15 cellular contexts compared by ENCODE assay signal in the genomic region with DNA sequence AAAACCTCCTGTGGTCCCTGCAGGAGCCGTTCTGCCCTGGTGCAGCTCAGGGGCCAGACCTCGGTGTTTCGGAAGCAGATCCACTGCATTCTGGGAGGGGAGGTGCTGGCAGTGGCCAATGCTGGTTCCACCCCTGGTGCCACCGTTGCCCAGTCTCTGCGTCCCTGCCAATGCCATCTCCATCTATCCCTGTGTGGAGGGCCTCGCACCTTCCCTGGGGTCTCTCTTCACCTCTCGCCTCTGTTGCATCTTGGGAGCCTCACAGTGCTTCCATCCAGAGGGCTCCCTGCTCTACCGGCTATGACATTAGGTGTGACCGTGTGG. TPM values are rescaled to one million over a fixed set of nuclear protein-coding genes. Genes with fewer than 3 reads are reported as not detected.
DNase-seq lines count a peak whose midpoint lies in the region; ATAC-seq, FAIRE-seq and TF ChIP-seq lines count a peak whose summit lies in the region.
"Had no signal": no experiment of that assay in that cellular context is flagged by ENCODE, and none has a peak within 500 bp of the region (broad histone marks: within the 10 kb centered on the region; RNA-seq: fewer than 3 reads in every experiment).

No MANE protein-coding gene starts in this region.

- H3K27ac ChIP-seq in HepG2 (ENCODE audit: extremely low read length, insufficient read depth, low read length) (no peak overlapping the region), right lobe of liver (no peak overlapping the region), esophagus (ENCODE audit: low read depth in 2 of 2, low read length in 1 of 2) (peak overlapping the region; percentile 82 to 88), aorta (ENCODE audit: low read depth in 1 of 2, low read length in 2 of 2) (peak overlapping the region; percentile 4 to 76)

- no peak overlapping the region for H3K4me3 Mint-ChIP-seq in neural crest cell
- H3K4me3 Mint-ChIP-seq: activated B cell treated with CpG ODN at 0.5 μM for 24 hours; activated naive CD8-positive, alpha-beta T cell; dendritic cell treated with granulocyte-macrophage colony-stimulating factor and Interleukin-4, amounts not matched to agents 40 ng/mL and 50 ng/mL, for 4 days; natural killer cell treated with Interleukin-12 subunit alpha and Interleukin-12 subunit beta and Interleukin-15 and Interleukin-18, amount 100 ng/mL, for 72 hours had no signal

- POLR2A ChIA-PET in HepG2 (lab: Yijun Ruan, JAX) = no interaction called here

- peaks cover 46% of the 10 kb centered on the region for H3K4me1 Mint-ChIP-seq in neural crest cell
- H3K4me1 Mint-ChIP-seq: activated B cell treated with CpG ODN at 0.5 μM for 24 hours had no signal

- H3K9me3 Mint-ChIP-seq in neural crest cell = no peaks in the 10 kb centered on the region
- H3K9me3 Mint-ChIP-seq: activated B cell treated with CpG ODN at 0.5 μM for 24 hours; dendritic cell treated with granulocyte-macrophage colony-stimulating factor and Interleukin-4, amounts not matched to agents 40 ng/mL and 50 ng/mL, for 4 days; natural killer cell treated with Interleukin-12 subunit alpha and Interleukin-12 subunit beta and Interleukin-15 and Interleukin-18, amount 100 ng/mL, for 72 hours had no signal

- TF ChIP-seq POLR2A in HepG2 (IDR thresholded peaks at IDR 0.05; ENCODE audit: insufficient read depth in 1 of 2, low read depth in 2 of 2, low read length in 2 of 2) (no peak), right lobe of liver (IDR thresholded peaks at IDR 0.05) (no peak)

- H4K20me1 ChIP-seq in HepG2 (ENCODE audit: insufficient read depth, low read length) = no peaks in the 10 kb centered on the region

- peak overlapping the region; percentile 76 for H3K4me2 ChIP-seq in HepG2 (ENCODE audit: low read depth, low read length)

- no peaks in the 10 kb centered on the region for H3K79me2 ChIP-seq in HepG2 (ENCODE audit: insufficient read depth, low read length)

- in situ Hi-C loops in HepG2 (cut with HindIII; ENCODE audit: extremely low pct_ligation_motif_present, low pct_unique_long_range_greater_than_20kb) = no loop called here

- peak overlapping the region; percentile 75 for H3K27ac Mint-ChIP-seq in neural crest cell (ENCODE audit: unreplicated experiment)
- H3K27ac Mint-ChIP-seq: activated B cell treated with CpG ODN at 0.5 μM for 24 hours; activated naive CD8-positive, alpha-beta T cell; dendritic cell treated with granulocyte-macrophage colony-stimulating factor and Interleukin-4, amounts not matched to agents 40 ng/mL and 50 ng/mL, for 4 days; natural killer cell treated with Interleukin-12 subunit alpha and Interleukin-12 subunit beta and Interleukin-15 and Interleukin-18, amount 100 ng/mL, for 72 hours had no signal

- H3K36me3 Mint-ChIP-seq in neural crest cell (ENCODE audit: low read depth) = no peaks in the 10 kb centered on the region
- H3K36me3 Mint-ChIP-seq: activated naive CD8-positive, alpha-beta T cell; natural killer cell treated with Interleukin-12 subunit alpha and Interleukin-12 subunit beta and Interleukin-15 and Interleukin-18, amount 100 ng/mL, for 72 hours had no signal

- no peaks in the 10 kb centered on the region for H3K27me3 Mint-ChIP-seq in neural crest cell (ENCODE audit: low read depth)
- H3K27me3 Mint-ChIP-seq: activated naive CD8-positive, alpha-beta T cell; natural killer cell treated with Interleukin-12 subunit alpha and Interleukin-12 subunit beta and Interleukin-15 and Interleukin-18, amount 100 ng/mL, for 72 hours had no signal

- H3K36me3 ChIP-seq in HepG2 (replicated peaks in 1 of 2; ENCODE audit: control insufficient read depth in 1 of 2, insufficient read depth in 2 of 2, low read length in 2 of 2) (no peaks in the 10 kb centered on the region), right lobe of liver (no peaks in the 10 kb centered on the region), esophagus (ENCODE audit: control insufficient read depth in 2 of 2, insufficient read depth in 2 of 2, low read length in 1 of 2) (no peaks in the 10 kb centered on the region), aorta (ENCODE audit: control insufficient read depth in 1 of 2, insufficient read depth in 2 of 2, low read length in 1 of 2) (no peaks in the 10 kb centered on the region)
- H3K36me3 ChIP-seq: tibial nerve had no signal

- TF ChIP-seq RAD21 in HepG2 (CRISPR knock-in tag; IDR thresholded peaks at IDR 0.05) = no peak

- DNase-seq in HepG2 (ENCODE audit: low spot score) = no peak
- DNase-seq in right lobe of liver = no peak
- no peak for DNase-seq in neural crest cell (ENCODE audit: low read depth, low spot score)
- no peak for DNase-seq in aorta
- no peak for DNase-seq in activated T-cell treated with anti-CD3 and anti-CD28 coated beads, Interleukin-2, amount 50 U/mL, for 48 hours
- no peak for DNase-seq in germinal center (ENCODE audit: low spot score)
- DNase-seq: activated B cell treated with CpG ODN at 0.5 μM for 24 hours, foreskin melanocyte, NCI-H1694 had no signal

- H3K9ac ChIP-seq in HepG2 (ENCODE audit: insufficient read depth, low read depth, low read length) = no peak overlapping the region

- no TSS peak for BruUV-seq in HepG2 (replicated peaks; lab: Mats Ljungman, UMichigan)

- TF ChIP-seq EP300 in HepG2 (IDR thresholded peaks at IDR 0.05; ENCODE audit: low read depth in 2 of 2, low read length in 2 of 2) (no peak), HepG2 (CRISPR knock-in tag; IDR thresholded peaks at IDR 0.05; ENCODE audit: borderline replicate concordance) (no peak)

- ATAC-seq in HepG2 (no peak), right lobe of liver (no peak), aorta (ENCODE audit: low FRiP score) (no peak), HG02870 (IDR thresholded peaks at IDR 0.05; ENCODE audit: unreplicated experiment) (no peak)
- ATAC-seq: natural killer cell treated with Interleukin-12 subunit alpha and Interleukin-12 subunit beta and Interleukin-15 and Interleukin-18, amount 100 ng/mL, for 72 hours had no signal

- TF ChIP-seq CTCF in HepG2 (CRISPR knock-in tag; IDR thresholded peaks at IDR 0.05) = no peak
- TF ChIP-seq CTCF in right lobe of liver (IDR thresholded peaks at IDR 0.05) = no peak
- TF ChIP-seq CTCF in neural crest cell (conservative IDR thresholded peaks at IDR 0.05) = no peak

- H3K9me3 ChIP-seq in HepG2 (ENCODE audit: low read length) = no peaks in the 10 kb centered on the region
- no peaks in the 10 kb centered on the region for H3K9me3 ChIP-seq in right lobe of liver
- H3K9me3 ChIP-seq in esophagus (ENCODE audit: control insufficient read depth in 2 of 2, insufficient read depth in 1 of 2, low read depth in 1 of 2, low read length in 1 of 2) = no peaks in the 10 kb centered on the region
- H3K9me3 ChIP-seq in aorta (ENCODE audit: control insufficient read depth, low read length) = no peaks in the 10 kb centered on the region
- H3K9me3 ChIP-seq: tibial nerve had no signal

- FAIRE-seq in HepG2 (lab: Jason Lieb, UNC) = no peak

- WGBS in HepG2 (ENCODE audit: low lambda C conversion rate) = 59% methylated on average over 9 of the region's 9 CpGs
- WGBS in right lobe of liver (ENCODE audit: insufficient coverage, low coverage, low lambda C conversion rate, missing lambda C conversion rate) = 60% methylated on average over 1 of the region's 9 CpGs
- 36 to 62% methylated on average over 9 of the region's 9 CpGs for WGBS in esophagus, 2 donors
- 23 to 31% methylated on average over 9 of the region's 9 CpGs for WGBS in aorta, 2 donors

- H3K4me1 ChIP-seq in HepG2 (ENCODE audit: insufficient read depth, low read length) (peaks cover 34% of the 10 kb centered on the region), right lobe of liver (no peaks in the 10 kb centered on the region), esophagus (ENCODE audit: control insufficient read depth in 2 of 2, insufficient read depth in 2 of 2, low read length in 1 of 2) (peaks cover 4 to 27% of the 10 kb centered on the region in 2 donors), aorta (ENCODE audit: control insufficient read depth in 1 of 2, insufficient read depth in 2 of 2, low read length in 2 of 2) (peaks cover 0 to 4% of the 10 kb centered on the region in 2 donors)

- H3K27me3 ChIP-seq in HepG2 (ENCODE audit: control insufficient read depth in 1 of 2, insufficient read depth in 2 of 2, low read length in 2 of 2) = no peaks in the 10 kb centered on the region
- H3K27me3 ChIP-seq in right lobe of liver = no peaks in the 10 kb centered on the region
- no peaks in the 10 kb centered on the region for H3K27me3 ChIP-seq in esophagus (ENCODE audit: control insufficient read depth in 1 of 2, insufficient read depth in 2 of 2, low read length in 2 of 2)
- H3K27me3 ChIP-seq in aorta (ENCODE audit: control insufficient read depth in 1 of 2, insufficient read depth in 2 of 2, low read length in 1 of 2) = no peaks in the 10 kb centered on the region
- H3K27me3 ChIP-seq: tibial nerve had no signal

- intact Hi-C loops in HepG2 (cut with micrococcal nuclease; ENCODE audit: unreplicated experiment) (no loop called here), right lobe of liver (cut with DNase I) (no loop called here), aorta (cut with DNase I) (no loop called here)

- H2AFZ ChIP-seq in HepG2 (ENCODE audit: low read length) = no peak overlapping the region

- H3K4me3 ChIP-seq in HepG2 (replicated peaks in 1 of 3; ENCODE audit: insufficient read depth in 1 of 3, low read depth in 2 of 3, low read length in 3 of 3) (peak overlapping the region in 1 of 3 experiments; percentile 67; a peak in 1 of 6 replicates), right lobe of liver (no peak overlapping the region), esophagus (ENCODE audit: low read depth in 1 of 2, low read length in 2 of 2) (peak overlapping the region; percentile 45 to 46), aorta (ENCODE audit: low read length in 2 of 2) (no peak overlapping the region)

- CTCF ChIA-PET in HepG2 (lab: Yijun Ruan, JAX; ENCODE audit: low intra/inter-chr PET ratio, low total read pairs) = no interaction called here

RNA-seq across cellular contexts. Expression of a gene that starts 15.3 kb away (rescaled TPM):
- total RNA-seq in HepG2 (2016; rRNA removed; fragmentation: Illumina TruSeq; extraction: Trizol) = 6.1 and 6.9 TPM in 2 replicates
- 6.7 and 7.8 TPM in 2 replicates for total RNA-seq in HepG2 (2016; cell fraction: cytosol; rRNA removed; fragmentation: Illumina TruSeq; extraction: Trizol; ENCODE audit: low read depth)
- 5.1 and 5.3 TPM in 2 replicates for total RNA-seq in HepG2 (2016; cell fraction: insoluble cytoplasmic fraction; rRNA removed; fragmentation: Illumina TruSeq; extraction: Trizol)
- total RNA-seq in HepG2 (2016; cell fraction: membrane; rRNA removed; fragmentation: Illumina TruSeq; extraction: Trizol) = 12.6 and 14.1 TPM in 2 replicates
- total RNA-seq in HepG2 (2016; cell fraction: nucleus; rRNA removed; fragmentation: Illumina TruSeq; extraction: Trizol) = 2.1 and 3.4 TPM in 2 replicates
- polyA plus RNA-seq in HepG2 (2011; rRNA removed) = 4.1 and 4.7 TPM in 2 replicates
- 3.9 TPM in 2 replicates for polyA plus RNA-seq in HepG2 (2011; cell fraction: cytosol; rRNA removed)
- 1.7 and 2.5 TPM in 2 replicates for polyA plus RNA-seq in HepG2 (2011; cell fraction: nucleus; rRNA removed)
- polyA plus RNA-seq in HepG2 (2012) = 1.4 and 1.6 TPM in 2 replicates
- polyA plus RNA-seq in HepG2 (2016; cell fraction: cytosol; fragmentation: Illumina TruSeq; extraction: Trizol; ENCODE audit: low read depth) = 17.2 and 18.8 TPM in 2 replicates
- 7.4 and 8.4 TPM in 2 replicates for polyA plus RNA-seq in HepG2 (2016; cell fraction: insoluble cytoplasmic fraction; fragmentation: Illumina TruSeq; extraction: Trizol; ENCODE audit: low read depth)
- 16.6 and 20.9 TPM in 2 replicates for polyA plus RNA-seq in HepG2 (2016; cell fraction: membrane; fragmentation: Illumina TruSeq; extraction: Trizol; ENCODE audit: low read depth)
- polyA plus RNA-seq in HepG2 (2016; cell fraction: nucleus; fragmentation: Illumina TruSeq; extraction: Trizol; ENCODE audit: insufficient read depth, low read depth) = 6.6 and 7.1 TPM in 2 replicates
- 5.0 and 83.3 TPM in 2 replicates for polyA minus RNA-seq in HepG2 (2011; rRNA and poly(A)+ RNA removed; ENCODE audit: low replicate concordance)
- 2.5 and 3.3 TPM in 2 replicates for polyA minus RNA-seq in HepG2 (2011; cell fraction: cytosol; rRNA and poly(A)+ RNA removed)
- polyA minus RNA-seq in HepG2 (2011; cell fraction: nucleus; rRNA and poly(A)+ RNA removed) = 0.99 and 1.0 TPM in 2 replicates
- total RNA-seq in right lobe of liver = 1 to 10 TPM; 1.6 to 3.3 (median 2.8) TPM
- polyA plus RNA-seq in esophagus = 10 to 100 TPM; 12.8 to 16.4 TPM
- total RNA-seq in neural crest cell = 60.1 and 67.8 TPM in 2 replicates
- total RNA-seq in aorta = 100 to 1,000 TPM in 1 of 2 donors, 10 to 100 TPM in 1; 72.1 to 171 TPM
- 10 to 100 TPM; 21.3 to 22.8 TPM for polyA plus RNA-seq in aorta

Comparison
In these comparisons a context has a peak if more than half of its experiments do, and no peak if none do; other contexts are left out.
1. H3K27ac ChIP-seq: peak in esophagus (2 of 2) and aorta (2 of 2); none in HepG2 (single experiment) and right lobe of liver (0 of 3).
2. H3K4me3 ChIP-seq: peak in esophagus (2 of 2); none in right lobe of liver (0 of 3) and aorta (0 of 2).